In the genomic region with DNA sequence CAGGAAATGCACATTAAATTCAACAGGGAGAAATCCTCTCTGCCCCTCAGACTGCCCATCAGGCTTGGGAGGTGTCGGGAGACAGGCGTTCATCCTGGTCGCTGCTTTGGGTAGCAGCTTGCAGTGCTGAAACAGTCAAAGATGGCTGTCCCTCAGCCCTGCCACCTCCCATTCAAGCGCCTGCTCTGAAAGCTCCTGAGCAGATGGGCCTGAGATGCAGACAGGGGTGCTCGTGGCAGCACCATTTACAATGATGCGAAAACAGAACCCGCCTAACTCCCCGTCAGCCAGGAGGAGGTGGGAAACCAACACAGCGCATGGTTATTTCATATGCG, we compare ENCODE assay signal across 21 cellular contexts. TPM values are rescaled to one million over a fixed set of nuclear protein-coding genes. Genes with fewer than 3 reads are reported as not detected.
DNase-seq lines count a peak whose midpoint lies in the region; ATAC-seq, FAIRE-seq and TF ChIP-seq lines count a peak whose summit lies in the region.
"Had no signal": no experiment of that assay in that cellular context is flagged by ENCODE, and none has a peak within 500 bp of the region (broad histone marks: within the 10 kb centered on the region; RNA-seq: fewer than 3 reads in every experiment).

No MANE protein-coding gene starts in this region.

- H3K4me3 Mint-ChIP-seq in activated CD8-positive, alpha-beta memory T cell treated with anti-CD3 and anti-CD28 coated beads, Interleukin-2, amount 10 ng/mL, durations not matched to agents 7 days and 5 days = no peak overlapping the region
- H3K4me3 Mint-ChIP-seq: CD8-positive, alpha-beta T cell had no signal

- CTCF ChIA-PET in activated CD8-positive, alpha-beta memory T cell treated with anti-CD3 and anti-CD28 coated beads, Interleukin-2, amount 10 ng/mL, durations not matched to agents 7 days and 5 days (lab: Charles Lee) = no interaction called here

- ATAC-seq in activated CD8-positive, alpha-beta memory T cell treated with anti-CD3 and anti-CD28 coated beads, Interleukin-2, amount 10 ng/mL, durations not matched to agents 7 days and 5 days = no peak
- ATAC-seq: CD8-positive, alpha-beta T cell; Right ventricle myocardium inferior had no signal

- H3K4me3 ChIP-seq in BLaER1 treated with 17β-estradiol and CSF1 and Interleukin-3, amounts not matched to agents 10 nM and 100 nM = no peak overlapping the region
- H3K4me3 ChIP-seq: Peyer's patch, SJSA1 had no signal

- H3K36me3 ChIP-seq in BLaER1 treated with 17β-estradiol and CSF1 and Interleukin-3, amounts not matched to agents 10 nM and 100 nM = no peaks in the 10 kb centered on the region
- H3K36me3 ChIP-seq: Peyer's patch, SJSA1 had no signal

- no peaks in the 10 kb centered on the region for H3K9me3 Mint-ChIP-seq in activated CD8-positive, alpha-beta memory T cell treated with anti-CD3 and anti-CD28 coated beads, Interleukin-2, amount 10 ng/mL, durations not matched to agents 7 days and 5 days (ENCODE audit: low read depth)
- H3K9me3 Mint-ChIP-seq: CD8-positive, alpha-beta T cell had no signal

- FAIRE-seq in RCC 7860 (lab: Jason Lieb, UNC) = no peak
- FAIRE-seq: GM12891, H54 had no signal

- no peak for TF ChIP-seq CTCF in GM10266 (IDR thresholded peaks at IDR 0.05; ENCODE audit: control insufficient read depth, insufficient read depth, low read depth, missing control alignments)

- H3K36me3 Mint-ChIP-seq in activated CD8-positive, alpha-beta memory T cell treated with anti-CD3 and anti-CD28 coated beads, Interleukin-2, amount 10 ng/mL, durations not matched to agents 7 days and 5 days = no peaks in the 10 kb centered on the region
- H3K36me3 Mint-ChIP-seq: CD8-positive, alpha-beta T cell had no signal

- peaks cover 6% of the 10 kb centered on the region for H3K4me1 Mint-ChIP-seq in activated CD8-positive, alpha-beta memory T cell treated with anti-CD3 and anti-CD28 coated beads, Interleukin-2, amount 10 ng/mL, durations not matched to agents 7 days and 5 days

- peaks cover 29% of the 10 kb centered on the region for H3K27me3 Mint-ChIP-seq in activated CD8-positive, alpha-beta memory T cell treated with anti-CD3 and anti-CD28 coated beads, Interleukin-2, amount 10 ng/mL, durations not matched to agents 7 days and 5 days

- peak overlapping the region in 7 of 11 experiments; percentile 46 to 73 (median 62); a peak in 13 of 22 replicates for H3K4me2 ChIP-seq in BLaER1 treated with 17β-estradiol and CSF1 and Interleukin-3, amounts not matched to agents 10 nM and 100 nM

- H4K20me1 ChIP-seq in BLaER1 treated with 17β-estradiol and CSF1 and Interleukin-3, amounts not matched to agents 10 nM and 100 nM = peaks cover 0 to 19% (median 5%) of the 10 kb centered on the region in 11 experiments; a peak in 6 of 22 replicates

- peaks cover 8 to 68% (median 62%) of the 10 kb centered on the region in 10 experiments; a peak in 18 of 20 replicates for H3K4me1 ChIP-seq in BLaER1 treated with 17β-estradiol and CSF1 and Interleukin-3, amounts not matched to agents 10 nM and 100 nM

- no peak overlapping the region for H3K27ac ChIP-seq in BLaER1 treated with 17β-estradiol and CSF1 and Interleukin-3, amounts not matched to agents 10 nM and 100 nM
- H3K27ac ChIP-seq in layer of hippocampus (ENCODE audit: low read depth, low read length) (peak overlapping the region; percentile 36), temporal lobe (ENCODE audit: low read depth, low read length) (peak overlapping the region; percentile 98)
- H3K27ac ChIP-seq: Peyer's patch, SJSA1 had no signal

- H3K9me3 ChIP-seq in BLaER1 treated with 17β-estradiol and CSF1 and Interleukin-3, amounts not matched to agents 10 nM and 100 nM (replicated peaks in 1 of 11) = no peaks in the 10 kb centered on the region
- H3K9me3 ChIP-seq: Peyer's patch, SJSA1 had no signal

- no peak overlapping the region for H3K9ac ChIP-seq in BLaER1 treated with 17β-estradiol and CSF1 and Interleukin-3, amounts not matched to agents 10 nM and 100 nM

- no peak overlapping the region for H3K27ac Mint-ChIP-seq in activated CD8-positive, alpha-beta memory T cell treated with anti-CD3 and anti-CD28 coated beads, Interleukin-2, amount 10 ng/mL, durations not matched to agents 7 days and 5 days
- H3K27ac Mint-ChIP-seq: CD8-positive, alpha-beta T cell had no signal

- peak; percentile 33 for DNase-seq in activated CD8-positive, alpha-beta memory T cell treated with anti-CD3 and anti-CD28 coated beads, Interleukin-2, amount 10 ng/mL, durations not matched to agents 7 days and 5 days
- DNase-seq in GM10266 (ENCODE audit: extremely low spot score) = no peak
- DNase-seq in RCC 7860 (ENCODE audit: low spot score) = no peak
- DNase-seq in OCI-M1 (lab: John Stamatoyannopoulos, UW) = no peak
- DNase-seq: DND-41, Kasumi-1, NCI-H1436, NCI-H1930, NCI-H226, NCI-H510A treated with DMSO at 0.1 percent for 48 hours, NCI-H774 had no signal

- peaks cover 18 to 45% (median 27%) of the 10 kb centered on the region in 11 experiments for H3K27me3 ChIP-seq in BLaER1 treated with 17β-estradiol and CSF1 and Interleukin-3, amounts not matched to agents 10 nM and 100 nM
- no peaks in the 10 kb centered on the region for H3K27me3 ChIP-seq in layer of hippocampus (ENCODE audit: control insufficient read depth, insufficient read depth, low read length)
- H3K27me3 ChIP-seq: Peyer's patch, SJSA1 had no signal

RNA-seq across cellular contexts. Expression of gene JAKMIP3, which starts 3.6 kb away (rescaled TPM):
- under 1 TPM; 0.19 to 0.38 TPM for total RNA-seq in activated CD8-positive, alpha-beta memory T cell treated with anti-CD3 and anti-CD28 coated beads, Interleukin-2, amount 10 ng/mL, durations not matched to agents 7 days and 5 days
- total RNA-seq in temporal lobe = 4.7 TPM
- total RNA-seq: MCF 10A had no signal

Comparison
In these comparisons a context has a peak if more than half of its experiments do, and no peak if none do; other contexts are left out.
1. H3K27ac ChIP-seq: peak in layer of hippocampus (single experiment) and temporal lobe (single experiment); none in BLaER1 treated with 17β-estradiol and CSF1 and Interleukin-3, amounts not matched to agents 10 nM and 100 nM (0 of 11).